15 cellular contexts compared by ENCODE assay signal in genomic region chr2:236939271-236939670, GRCh38.
DNase-seq lines count a peak whose midpoint lies in the region; ATAC-seq and TF ChIP-seq lines count a peak whose summit lies in the region.
"Had no signal": no experiment of that assay in that cellular context is flagged by ENCODE, and none has a peak within 500 bp of the region (broad histone marks: within the 10 kb centered on the region; RNA-seq: fewer than 3 reads in every experiment).

No MANE protein-coding gene starts in this region.

- H3K9me3 ChIP-seq in colonic mucosa = no peaks in the 10 kb centered on the region
- H3K9me3 ChIP-seq in neural progenitor cell (ENCODE audit: low read depth) = no peaks in the 10 kb centered on the region
- H3K9me3 ChIP-seq in upper lobe of right lung = no peaks in the 10 kb centered on the region
- H3K9me3 ChIP-seq: A549, BE2C had no signal

- H3K27me3 ChIP-seq in colonic mucosa (no peaks in the 10 kb centered on the region), neural progenitor cell (no peaks in the 10 kb centered on the region), upper lobe of right lung (peaks cover 4% of the 10 kb centered on the region)

- H3K9me3 Mint-ChIP-seq in neural progenitor cell = no peaks in the 10 kb centered on the region
- H3K9me3 Mint-ChIP-seq: CD8-positive, alpha-beta T cell; HFFc6 had no signal

- no peaks in the 10 kb centered on the region for H4K20me1 ChIP-seq in neural progenitor cell (ENCODE audit: low read depth)

- DNase-seq in colonic mucosa (peak; percentile 7), islet precursor cell (peak; percentile 27), neural progenitor cell (ENCODE audit: low spot score) (no peak), upper lobe of right lung (peak; percentile 26), midbrain (lab: John Stamatoyannopoulos, UW) (no peak)
- DNase-seq: CD8-positive, alpha-beta T cell; COR-L47; DMS79 treated with DMSO at 0.1 percent for 48 hours; EL; HFFc6 had no signal

- H3K4me3 ChIP-seq in colonic mucosa (no peak overlapping the region), neural progenitor cell (no peak overlapping the region), upper lobe of right lung (no peak overlapping the region)
- H3K4me3 ChIP-seq: A549 had no signal

- no peaks in the 10 kb centered on the region for H3K79me2 ChIP-seq in neural progenitor cell (ENCODE audit: low read depth)

- no peak overlapping the region for H3K4me3 Mint-ChIP-seq in neural progenitor cell
- H3K4me3 Mint-ChIP-seq: CD8-positive, alpha-beta T cell; HFFc6 had no signal

- H3F3A ChIP-seq in neural progenitor cell (ENCODE audit: low read depth) = no peaks in the 10 kb centered on the region

- peaks cover 13% of the 10 kb centered on the region for H3K4me1 Mint-ChIP-seq in neural progenitor cell

- H3K9ac ChIP-seq in colonic mucosa (ENCODE audit: low read depth in 2 of 2, low read length in 2 of 2) (no peak overlapping the region), neural progenitor cell (no peak overlapping the region)

- no peak overlapping the region for H2AFZ ChIP-seq in neural progenitor cell (replicated peaks)

- intact Hi-C loops in colonic mucosa (cut with DNase I) = no loop called here
- intact Hi-C loops in upper lobe of right lung (cut with DNase I) = no loop called here

- no peak overlapping the region for H3K27ac ChIP-seq in colonic mucosa
- H3K27ac ChIP-seq in neural progenitor cell = no peak overlapping the region
- H3K27ac ChIP-seq in upper lobe of right lung = no peak overlapping the region
- H3K27ac ChIP-seq: A549, C4-2B had no signal

- H3K27me3 Mint-ChIP-seq in neural progenitor cell (ENCODE audit: insufficient read depth, low read depth) = peaks cover 6% of the 10 kb centered on the region

- peak overlapping the region; percentile 16 for H3K27ac Mint-ChIP-seq in neural progenitor cell
- H3K27ac Mint-ChIP-seq: CD8-positive, alpha-beta T cell; HFFc6 had no signal

- H3K4me2 ChIP-seq in neural progenitor cell = no peak overlapping the region
- H3K4me2 ChIP-seq: A549 had no signal

- H3K36me3 ChIP-seq in colonic mucosa (no peaks in the 10 kb centered on the region), neural progenitor cell (no peaks in the 10 kb centered on the region), upper lobe of right lung (no peaks in the 10 kb centered on the region)
- H3K36me3 ChIP-seq: BE2C had no signal

- ATAC-seq in upper lobe of right lung (no peak), HG02642 (IDR thresholded peaks at IDR 0.05; ENCODE audit: poor library complexity, unreplicated experiment) (no peak), GM19455 (IDR thresholded peaks at IDR 0.05; ENCODE audit: unreplicated experiment) (no peak)
- ATAC-seq: A549; CD8-positive, alpha-beta T cell had no signal

- H3K36me3 Mint-ChIP-seq in neural progenitor cell = no peaks in the 10 kb centered on the region
- H3K36me3 Mint-ChIP-seq: CD8-positive, alpha-beta T cell had no signal

- TF ChIP-seq CTCF in colonic mucosa (IDR thresholded peaks at IDR 0.05) (no peak), neural progenitor cell (IDR thresholded peaks at IDR 0.05) (no peak), upper lobe of right lung (IDR thresholded peaks at IDR 0.05) (no peak)

- H3K4me1 ChIP-seq in colonic mucosa = no peaks in the 10 kb centered on the region
- no peaks in the 10 kb centered on the region for H3K4me1 ChIP-seq in neural progenitor cell
- no peaks in the 10 kb centered on the region for H3K4me1 ChIP-seq in upper lobe of right lung
- H3K4me1 ChIP-seq: A549 had no signal

Comparison
In these comparisons a context has a peak if more than half of its experiments do, and no peak if none do; other contexts are left out.
1. DNase-seq: peak in colonic mucosa (single experiment), islet precursor cell (single experiment) and upper lobe of right lung (single experiment); none in neural progenitor cell (single experiment) and midbrain (single experiment).